12 cellular contexts compared by ENCODE assay signal in genomic region chr2:143264851-143265250, GRCh38.
DNase-seq lines count a peak whose midpoint lies in the region; ATAC-seq and TF ChIP-seq lines count a peak whose summit lies in the region.
"Had no signal": no experiment of that assay in that cellular context is flagged by ENCODE, and none has a peak within 500 bp of the region (broad histone marks: within the 10 kb centered on the region; RNA-seq: fewer than 3 reads in every experiment).

No MANE protein-coding gene starts in this region.

- H3K4me1 ChIP-seq in PC-3 (ENCODE audit: insufficient read depth, low read length), result no peaks in the 10 kb centered on the region

- peak; percentile 73 for ATAC-seq in PC-3
- peak; percentile 91 for ATAC-seq in sciatic nerve
- no peak for ATAC-seq in HG03520 (IDR thresholded peaks at IDR 0.05; ENCODE audit: unreplicated experiment)
- ATAC-seq in GM18498 (IDR thresholded peaks at IDR 0.05; ENCODE audit: unreplicated experiment), result no peak

- no peaks in the 10 kb centered on the region for H4K20me1 ChIP-seq in PC-3 (ENCODE audit: low read length)

- H3K9me2 ChIP-seq in PC-3 (replicated peaks; ENCODE audit: low read length), result no peaks in the 10 kb centered on the region

- intact Hi-C loops in PC-3 (cut with micrococcal nuclease), result loop anchor here (2.0 kb wide), 1 partner anchor 166 kb away; no protein-coding TSS in a partner anchor
- intact Hi-C loops in sciatic nerve (cut with DNase I), result loop anchor here (5.0 kb wide), 1 partner anchor 1812 kb away; no protein-coding TSS in a partner anchor

- no peaks in the 10 kb centered on the region for H3F3A ChIP-seq in PC-3 (ENCODE audit: low read length, unreplicated experiment)

- H3K9me3 ChIP-seq in PC-3 (ENCODE audit: low read length), result no peaks in the 10 kb centered on the region

- no peak overlapping the region for H3K4me2 ChIP-seq in PC-3 (ENCODE audit: low read length)

- H2AFZ ChIP-seq in PC-3 (ENCODE audit: low read length), result no peak overlapping the region

- no peak overlapping the region for H3K27ac ChIP-seq in PC-3 (ENCODE audit: low read length)
- H3K27ac ChIP-seq: HL-60 had no signal

- TF ChIP-seq CTCF in PC-3 (conservative IDR thresholded peaks at IDR 0.05; ENCODE audit: low read depth, low read length), result no peak

- H3K79me2 ChIP-seq in PC-3 (ENCODE audit: low read length), result no peaks in the 10 kb centered on the region

- no peaks in the 10 kb centered on the region for H3K27me3 ChIP-seq in PC-3 (ENCODE audit: low read length)

- POLR2A ChIA-PET in PC-3 (lab: Charles Lee; ENCODE audit: unreplicated experiment), result interaction anchor here (0.7 kb wide), 1 partner anchor 207 kb away, joined by 6 read pairs; no protein-coding TSS in a partner anchor

- DNase-seq in GM03348 (ENCODE audit: low spot score) (peak; percentile 45), PC-3 (peak; percentile 63), fibroblast of peridontal ligament (ENCODE audit: extremely low read depth) (peak; percentile 97), sciatic nerve (ENCODE audit: low spot score) (no peak), kidney glomerular epithelial cell (lab: John Stamatoyannopoulos, UW) (no peak), NCI-H1436 (lab: John Stamatoyannopoulos, UW) (no peak)
- DNase-seq: activated CD4-positive, alpha-beta T cell treated with anti-CD3 and anti-CD28 coated beads, Interleukin-2, amount 50 U/mL, for 1 hour; activated gamma-delta T cell treated with Interleukin-2 at 50 U/mL for 16 hours; NCI-H2171 had no signal

- H3K4me3 ChIP-seq in PC-3 (ENCODE audit: low read length), result no peak overlapping the region

- BruUV-seq in PC-3 (replicated peaks; lab: Mats Ljungman, UMichigan), result no TSS peak

- CTCF ChIA-PET in PC-3 (lab: Charles Lee), result interaction anchor here (0.9 kb wide), 1 partner anchor 19 kb away, joined by 3 read pairs; no protein-coding TSS in a partner anchor

- no peaks in the 10 kb centered on the region for H3K36me3 ChIP-seq in PC-3 (ENCODE audit: low read depth, low read length)

- H3K9ac ChIP-seq in PC-3 (ENCODE audit: low read length), result no peak overlapping the region

Comparison
In these comparisons a context has a peak if more than half of its experiments do, and no peak if none do; other contexts are left out.
1. DNase-seq: peak in GM03348 (single experiment), PC-3 (single experiment) and fibroblast of peridontal ligament (single experiment); none in sciatic nerve (single experiment), kidney glomerular epithelial cell (single experiment) and NCI-H1436 (single experiment).
2. ATAC-seq: peak in PC-3 (single experiment) and sciatic nerve (single experiment); none in HG03520 (single experiment) and GM18498 (single experiment).